In the genomic region with DNA sequence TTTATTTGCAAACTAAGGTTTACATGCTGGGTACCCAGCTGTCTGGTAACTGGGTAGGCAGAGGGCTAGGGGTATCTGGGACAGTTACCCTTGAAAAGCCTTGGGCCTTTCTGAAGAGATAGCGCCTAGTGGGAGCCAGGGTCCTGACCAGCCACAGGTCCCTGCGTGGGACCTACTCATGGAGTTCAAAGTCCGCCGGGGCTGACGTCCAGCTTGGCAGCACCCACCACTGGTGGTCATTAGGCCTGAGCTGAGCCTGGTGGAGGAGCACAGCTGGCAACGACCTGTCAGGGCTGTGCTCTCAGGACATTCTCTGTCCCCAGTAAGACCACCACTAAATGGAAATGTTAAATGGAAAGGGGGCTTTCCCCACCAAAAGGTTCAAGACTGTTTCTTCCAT, we compare ENCODE assay signal across 19 cellular contexts.
"Had no signal": no experiment of that assay in that cellular context is flagged by ENCODE, and none has a peak within 500 bp of the region (broad histone marks: within the 10 kb centered on the region; RNA-seq: fewer than 3 reads in every experiment).

No MANE protein-coding gene starts in this region.

- H3K27ac ChIP-seq: adrenal gland, Peyer's patch had no signal

- H3K27ac Mint-ChIP-seq: activated CD8-positive, alpha-beta T cell treated with anti-CD3 and anti-CD28 coated beads for 36 hours; activated naive CD4-positive, alpha-beta T cell treated with anti-CD3 and anti-CD28 coated beads, Interleukin-2, amount 10 ng/mL, durations not matched to agents 7 days and 5 days; activated naive CD8-positive, alpha-beta T cell treated with anti-CD3 and anti-CD28 coated beads, Interleukin-2, amount 10 ng/mL, durations not matched to agents 7 days and 5 days; activated T-helper 1 cell treated with anti-CD3 and anti-CD28 coated beads, Interleukin-12 subunit alpha, Interleukin-12 subunit beta, Interleukin-2, Interleukin-4 antibody, amounts not matched to agents 30 ng/mL and 10 ng/mL and 1 ng/mL, durations not matched to agents 14 hours and 24 hours and 36 hours; T-helper 1 cell treated with Interleukin-12 subunit alpha and Interleukin-12 subunit beta and Interleukin-4 antibody, amounts not matched to agents 30 μg/mL and 1 μg/mL, for 36 hours had no signal

- DNase-seq: activated CD4-positive, alpha-beta T cell treated with anti-CD3 and anti-CD28 coated beads for 4 hours; activated CD8-positive, alpha-beta memory T cell treated with anti-CD3 and anti-CD28 coated beads, Interleukin-2, amount 50 U/mL, for 4 hours; activated CD8-positive, alpha-beta T cell treated with anti-CD3 and anti-CD28 coated beads for 36 hours; activated gamma-delta T cell treated with Interleukin-2 at 50 U/mL for 16 hours; activated naive CD4-positive, alpha-beta T cell treated with anti-CD3 and anti-CD28 coated beads, Interleukin-2, amount 10 ng/mL, durations not matched to agents 7 days and 5 days; activated naive CD8-positive, alpha-beta T cell treated with anti-CD3 and anti-CD28 coated beads, Interleukin-2, amount 10 ng/mL, durations not matched to agents 7 days and 5 days; adrenal gland; anterior cingulate cortex; NCI-H1048; NCI-H146; NCI-H187 treated with DMSO at 0.1 percent for 48 hours; NCI-H2081 treated with DMSO at 0.1 percent for 48 hours; NCI-H446; NCI-H524; SHP77 treated with DMSO at 0.1 percent for 48 hours had no signal

- H3K27me3 Mint-ChIP-seq: activated CD8-positive, alpha-beta T cell treated with anti-CD3 and anti-CD28 coated beads for 36 hours; activated naive CD4-positive, alpha-beta T cell treated with anti-CD3 and anti-CD28 coated beads, Interleukin-2, amount 10 ng/mL, durations not matched to agents 7 days and 5 days; activated naive CD8-positive, alpha-beta T cell treated with anti-CD3 and anti-CD28 coated beads, Interleukin-2, amount 10 ng/mL, durations not matched to agents 7 days and 5 days had no signal

- ATAC-seq: activated CD4-positive, CD25-positive, alpha-beta regulatory T cell treated with anti-CD3 and anti-CD28 coated beads, Interleukin-2, amount 50 U/mL, for 24 hours; activated CD8-positive, alpha-beta T cell treated with anti-CD3 and anti-CD28 coated beads for 36 hours had no signal

- H3K4me3 ChIP-seq: adrenal gland, Peyer's patch had no signal

- H3K9me3 Mint-ChIP-seq: activated CD8-positive, alpha-beta T cell treated with anti-CD3 and anti-CD28 coated beads for 36 hours; activated naive CD4-positive, alpha-beta T cell treated with anti-CD3 and anti-CD28 coated beads, Interleukin-2, amount 10 ng/mL, durations not matched to agents 7 days and 5 days; activated naive CD8-positive, alpha-beta T cell treated with anti-CD3 and anti-CD28 coated beads, Interleukin-2, amount 10 ng/mL, durations not matched to agents 7 days and 5 days; activated T-helper 1 cell treated with anti-CD3 and anti-CD28 coated beads, Interleukin-12 subunit alpha, Interleukin-12 subunit beta, Interleukin-2, Interleukin-4 antibody, amounts not matched to agents 30 ng/mL and 10 ng/mL and 1 ng/mL, durations not matched to agents 14 hours and 24 hours and 36 hours; T-helper 1 cell treated with Interleukin-12 subunit alpha and Interleukin-12 subunit beta and Interleukin-4 antibody, amounts not matched to agents 30 μg/mL and 1 μg/mL, for 36 hours had no signal

- H3K4me3 Mint-ChIP-seq: activated CD8-positive, alpha-beta T cell treated with anti-CD3 and anti-CD28 coated beads for 36 hours; activated naive CD4-positive, alpha-beta T cell treated with anti-CD3 and anti-CD28 coated beads, Interleukin-2, amount 10 ng/mL, durations not matched to agents 7 days and 5 days; activated naive CD8-positive, alpha-beta T cell treated with anti-CD3 and anti-CD28 coated beads, Interleukin-2, amount 10 ng/mL, durations not matched to agents 7 days and 5 days; activated T-helper 1 cell treated with anti-CD3 and anti-CD28 coated beads, Interleukin-12 subunit alpha, Interleukin-12 subunit beta, Interleukin-2, Interleukin-4 antibody, amounts not matched to agents 30 ng/mL and 10 ng/mL and 1 ng/mL, durations not matched to agents 14 hours and 24 hours and 36 hours; T-helper 1 cell treated with Interleukin-12 subunit alpha and Interleukin-12 subunit beta and Interleukin-4 antibody, amounts not matched to agents 30 μg/mL and 1 μg/mL, for 36 hours had no signal

- H3K4me1 ChIP-seq: adrenal gland, Peyer's patch had no signal

- H3K4me1 Mint-ChIP-seq: activated naive CD4-positive, alpha-beta T cell treated with anti-CD3 and anti-CD28 coated beads, Interleukin-2, amount 10 ng/mL, durations not matched to agents 7 days and 5 days; activated naive CD8-positive, alpha-beta T cell treated with anti-CD3 and anti-CD28 coated beads, Interleukin-2, amount 10 ng/mL, durations not matched to agents 7 days and 5 days had no signal

- H3K9me3 ChIP-seq: adrenal gland, Peyer's patch had no signal

- H3K27me3 ChIP-seq: adrenal gland, Peyer's patch had no signal
